8 cellular contexts compared by ENCODE assay signal in genomic region chr4:152936446-152937279, GRCh38. TPM values are rescaled to one million over a fixed set of nuclear protein-coding genes. Genes with fewer than 3 reads are reported as not detected.
DNase-seq lines count a peak whose midpoint lies in the region; ATAC-seq and TF ChIP-seq lines count a peak whose summit lies in the region.

No MANE protein-coding gene starts in this region.

- H3K36me3 ChIP-seq in CD4-positive, alpha-beta memory T cell (ENCODE audit: insufficient read depth, low read length), result no peaks in the 10 kb centered on the region
- H3K36me3 ChIP-seq in GM23338 (ENCODE audit: insufficient read depth) (no peaks in the 10 kb centered on the region), transverse colon (no peaks in the 10 kb centered on the region)

- peak; percentile 18 for TF ChIP-seq POLR2A in transverse colon (IDR thresholded peaks at IDR 0.05)

- no peaks in the 10 kb centered on the region for H3K9me2 ChIP-seq in GM23338 (ENCODE audit: insufficient read depth)

- peak overlapping the region; percentile 17 to 75 (median 63) for H3K4me3 Mint-ChIP-seq in CD4-positive, alpha-beta memory T cell
- H3K4me3 Mint-ChIP-seq in GM23338, result peak overlapping the region; percentile 93
- H3K4me3 Mint-ChIP-seq in T-helper 2 cell treated with Interferon-gamma antibody and Interleukin-4, amounts not matched to agents 5 μg/mL and 100 μg/mL, for 36 hours, result peak overlapping the region; percentile 49
- H3K4me3 Mint-ChIP-seq in endothelial cell (ENCODE audit: unreplicated experiment), result peak overlapping the region; percentile 56

- no peaks in the 10 kb centered on the region for H3K9me3 ChIP-seq in CD4-positive, alpha-beta memory T cell (ENCODE audit: control insufficient read depth in 1 of 2, low read length in 2 of 2)
- no peaks in the 10 kb centered on the region for H3K9me3 ChIP-seq in mononuclear cell (ENCODE audit: low read depth, low read length)
- H3K9me3 ChIP-seq in transverse colon, result no peaks in the 10 kb centered on the region

- H3K27me3 ChIP-seq in CD4-positive, alpha-beta memory T cell (ENCODE audit: insufficient read depth, low read length), result peaks cover 32% of the 10 kb centered on the region
- H3K27me3 ChIP-seq in GM23338 (ENCODE audit: insufficient read depth) (peaks cover 25% of the 10 kb centered on the region), mononuclear cell (ENCODE audit: insufficient read depth, low read length) (peaks cover 76% of the 10 kb centered on the region), transverse colon (peaks cover 45% of the 10 kb centered on the region)

- in situ Hi-C loops in transverse colon (cut with MboI; ENCODE audit: low pct_ligation_motif_present in 1 of 4, low pct_unique_long_range_greater_than_20kb in 1 of 4, low sequenced_read_pairs in 3 of 4), result no loop called here

- H3K27me3 Mint-ChIP-seq in CD4-positive, alpha-beta memory T cell, result peaks cover 46 to 53% of the 10 kb centered on the region in 2 donors
- H3K27me3 Mint-ChIP-seq in GM23338 (ENCODE audit: insufficient read depth, low read depth, poor library complexity) (peaks cover 31% of the 10 kb centered on the region), endothelial cell (ENCODE audit: unreplicated experiment) (peaks cover 21% of the 10 kb centered on the region)
- peaks cover 65% of the 10 kb centered on the region for H3K27me3 Mint-ChIP-seq in T-helper 2 cell treated with Interferon-gamma antibody and Interleukin-4, amounts not matched to agents 5 μg/mL and 100 μg/mL, for 36 hours (ENCODE audit: low read depth)

- peaks cover 46% of the 10 kb centered on the region for H3K79me2 ChIP-seq in GM23338 (replicated peaks; ENCODE audit: insufficient read depth)

- peak overlapping the region; percentile 72 for H2AFZ ChIP-seq in GM23338

- no peak for TF ChIP-seq EP300 in transverse colon (IDR thresholded peaks at IDR 0.05; ENCODE audit: low read depth)

- peaks cover 25% of the 10 kb centered on the region for H4K20me1 ChIP-seq in GM23338 (replicated peaks; ENCODE audit: insufficient read depth)

- intact Hi-C loops in CD4-positive, alpha-beta memory T cell (cut with micrococcal nuclease), result no loop called here
- intact Hi-C loops in transverse colon (cut with DNase I; ENCODE audit: low total_unique reads), result no loop called here

- TF ChIP-seq CTCF in GM23338 (conservative IDR thresholded peaks at IDR 0.05; ENCODE audit: low read depth in 2 of 2), result peak in 1 of 2 experiments; percentile 19; a peak in 1 of 4 replicates
- no peak for TF ChIP-seq CTCF in endothelial cell (IDR thresholded peaks at IDR 0.05; ENCODE audit: unreplicated experiment)
- no peak for TF ChIP-seq CTCF in transverse colon (IDR thresholded peaks at IDR 0.05)

- 0% methylated on average over 23 of the region's 85 CpGs; no CpG with 5 or more reads in 1 of the 2 donors for WGBS in transverse colon (ENCODE audit: low coverage in 1 of 2), 2 donors

- peaks cover 20% of the 10 kb centered on the region for H3K4me1 ChIP-seq in CD4-positive, alpha-beta memory T cell (ENCODE audit: insufficient read depth, low read length)
- H3K4me1 ChIP-seq in GM23338 (ENCODE audit: insufficient read depth), result peaks cover 22% of the 10 kb centered on the region
- H3K4me1 ChIP-seq in mononuclear cell (ENCODE audit: insufficient read depth, low read length), result peaks cover 36% of the 10 kb centered on the region
- H3K4me1 ChIP-seq in transverse colon, result peaks cover 0 to 39% (median 17%) of the 10 kb centered on the region in 4 donors

- H3K27ac ChIP-seq in CD4-positive, alpha-beta memory T cell (ENCODE audit: low read depth, low read length), result no peak overlapping the region
- H3K27ac ChIP-seq in GM23338 (ENCODE audit: low read depth), result no peak overlapping the region
- peak overlapping the region; percentile 88 to 93 (median 90) for H3K27ac ChIP-seq in transverse colon

- peaks cover 8% of the 10 kb centered on the region; the same call in 1 of the 2 replicates for H3F3A ChIP-seq in GM23338 (replicated peaks; ENCODE audit: low read depth)

- peaks cover 13 to 30% (median 21%) of the 10 kb centered on the region in 4 donors for H3K4me1 Mint-ChIP-seq in CD4-positive, alpha-beta memory T cell
- peaks cover 42% of the 10 kb centered on the region for H3K4me1 Mint-ChIP-seq in GM23338
- peaks cover 18% of the 10 kb centered on the region for H3K4me1 Mint-ChIP-seq in T-helper 2 cell treated with Interferon-gamma antibody and Interleukin-4, amounts not matched to agents 5 μg/mL and 100 μg/mL, for 36 hours (ENCODE audit: low read depth)
- peaks cover 7% of the 10 kb centered on the region for H3K4me1 Mint-ChIP-seq in endothelial cell (ENCODE audit: unreplicated experiment)

- H3K9me3 Mint-ChIP-seq in CD4-positive, alpha-beta memory T cell, result peaks cover 0 to 3% (median 0%) of the 10 kb centered on the region in 8 donors
- no peaks in the 10 kb centered on the region for H3K9me3 Mint-ChIP-seq in GM23338
- H3K9me3 Mint-ChIP-seq in T-helper 2 cell treated with Interferon-gamma antibody and Interleukin-4, amounts not matched to agents 5 μg/mL and 100 μg/mL, for 36 hours, result no peaks in the 10 kb centered on the region
- H3K9me3 Mint-ChIP-seq in endothelial cell (ENCODE audit: unreplicated experiment), result no peaks in the 10 kb centered on the region

- peak; percentile 31 for ATAC-seq in GM23338

- peak overlapping the region; percentile 83 for H3K4me2 ChIP-seq in GM23338

- peaks cover 0 to 4% of the 10 kb centered on the region in 2 donors for H3K36me3 Mint-ChIP-seq in CD4-positive, alpha-beta memory T cell
- H3K36me3 Mint-ChIP-seq in GM23338 (ENCODE audit: low read depth) (peaks cover 11% of the 10 kb centered on the region; the same call in 1 of the 3 replicates), endothelial cell (ENCODE audit: low read depth, unreplicated experiment) (no peaks in the 10 kb centered on the region)
- H3K36me3 Mint-ChIP-seq in T-helper 2 cell treated with Interferon-gamma antibody and Interleukin-4, amounts not matched to agents 5 μg/mL and 100 μg/mL, for 36 hours (ENCODE audit: low read depth), result peaks cover 3% of the 10 kb centered on the region

- CTCF ChIA-PET in CD4-positive, alpha-beta memory T cell (lab: Charles Lee; ENCODE audit: partially characterized antibody), result no interaction called here

- H3K4me3 ChIP-seq in CD4-positive, alpha-beta memory T cell (ENCODE audit: low read length in 2 of 2), result peak overlapping the region; percentile 17 to 54
- peak overlapping the region; percentile 94 for H3K4me3 ChIP-seq in GM23338
- H3K4me3 ChIP-seq in mononuclear cell (ENCODE audit: low read length), result peak overlapping the region; percentile 24
- H3K4me3 ChIP-seq in transverse colon, result peak overlapping the region; percentile 64 to 83 (median 76)

- peak in 3 of 5 donors; percentile 12 to 26 (median 13) for DNase-seq in CD4-positive, alpha-beta memory T cell
- peak; percentile 91 for DNase-seq in GM23338 (ENCODE audit: low spot score)
- no peak for DNase-seq in T-helper 2 cell treated with Interferon-gamma antibody and Interleukin-4, amounts not matched to agents 5 μg/mL and 100 μg/mL, for 36 hours (ENCODE audit: low spot score)
- DNase-seq in endothelial cell (ENCODE audit: low spot score), result peak; percentile 35
- peak; percentile 56 for DNase-seq in transverse colon
- no peak for DNase-seq in GF-D8 (lab: John Stamatoyannopoulos, UW)
- no peak for DNase-seq in NCI-H524 treated with DMSO at 0.1 percent for 48 hours (lab: John Stamatoyannopoulos, UW)

- no peak overlapping the region for H3K27ac Mint-ChIP-seq in CD4-positive, alpha-beta memory T cell
- H3K27ac Mint-ChIP-seq in GM23338, result no peak overlapping the region
- no peak overlapping the region for H3K27ac Mint-ChIP-seq in T-helper 2 cell treated with Interferon-gamma antibody and Interleukin-4, amounts not matched to agents 5 μg/mL and 100 μg/mL, for 36 hours
- no peak overlapping the region for H3K27ac Mint-ChIP-seq in endothelial cell (ENCODE audit: unreplicated experiment)

- POLR2A ChIA-PET in CD4-positive, alpha-beta memory T cell (lab: Charles Lee; ENCODE audit: partially characterized antibody), result no interaction called here

TF ChIP-seq in GM23338, 12 proteins besides CTCF, POLR2A, EP300 and RAD21:
- TF ChIP-seq ETS1 (IDR thresholded peaks at IDR 0.05) (no peak), EZH2 (IDR thresholded peaks at IDR 0.05; ENCODE audit: low read depth, unreplicated experiment) (no peak), JUNB (IDR thresholded peaks at IDR 0.05; ENCODE audit: unreplicated experiment) (no peak)

RNA-seq across cellular contexts. Expression of gene FHDC1, which starts 0.5 kb away (rescaled TPM):
- total RNA-seq in CD4-positive, alpha-beta memory T cell, result under 1 TPM; 0.11 to 0.29 TPM
- under 1 TPM in 1 of 2 donors, not detected in 1; 0.03 TPM for polyA plus RNA-seq in CD4-positive, alpha-beta memory T cell
- 21.6 and 22.8 TPM in 2 replicates for total RNA-seq in GM23338 (2014; rRNA removed; shearing (Covaris generic))
- 9.1 and 9.5 TPM in 2 replicates for polyA plus RNA-seq in GM23338 (2016; fragmentation: Nextera tagmentation; extraction: Ambion mirVana)
- total RNA-seq in endothelial cell (ENCODE audit: unreplicated experiment), result 0.90 TPM
- total RNA-seq in mononuclear cell, result under 0.01 TPM
- total RNA-seq in transverse colon, result 10 to 100 TPM in 3 of 4 donors, 1 to 10 TPM in 1; 4.6 to 40.4 (median 15.5) TPM

Comparison
In these comparisons a context has a peak if more than half of its experiments do, and no peak if none do; other contexts are left out.
1. DNase-seq: peak in CD4-positive, alpha-beta memory T cell (3 of 5), GM23338 (single experiment), endothelial cell (single experiment) and transverse colon (single experiment); none in T-helper 2 cell treated with Interferon-gamma antibody and Interleukin-4, amounts not matched to agents 5 μg/mL and 100 μg/mL, for 36 hours (single experiment), GF-D8 (single experiment) and NCI-H524 treated with DMSO at 0.1 percent for 48 hours (single experiment).
2. H3K27ac ChIP-seq: peak in transverse colon (4 of 4); none in CD4-positive, alpha-beta memory T cell (single experiment) and GM23338 (single experiment).
3. H3K4me3 ChIP-seq: peak in every context shown above with its lines; median percentile 94 in GM23338; 76 in transverse colon; 36 in CD4-positive, alpha-beta memory T cell; 24 in mononuclear cell.
4. Peak in every context shown above with its lines, with median percentiles within 50 percentile points of each other: H3K4me3 Mint-ChIP-seq.